Comparison of ENCODE assay signal across 1 cellular context in the genomic region with DNA sequence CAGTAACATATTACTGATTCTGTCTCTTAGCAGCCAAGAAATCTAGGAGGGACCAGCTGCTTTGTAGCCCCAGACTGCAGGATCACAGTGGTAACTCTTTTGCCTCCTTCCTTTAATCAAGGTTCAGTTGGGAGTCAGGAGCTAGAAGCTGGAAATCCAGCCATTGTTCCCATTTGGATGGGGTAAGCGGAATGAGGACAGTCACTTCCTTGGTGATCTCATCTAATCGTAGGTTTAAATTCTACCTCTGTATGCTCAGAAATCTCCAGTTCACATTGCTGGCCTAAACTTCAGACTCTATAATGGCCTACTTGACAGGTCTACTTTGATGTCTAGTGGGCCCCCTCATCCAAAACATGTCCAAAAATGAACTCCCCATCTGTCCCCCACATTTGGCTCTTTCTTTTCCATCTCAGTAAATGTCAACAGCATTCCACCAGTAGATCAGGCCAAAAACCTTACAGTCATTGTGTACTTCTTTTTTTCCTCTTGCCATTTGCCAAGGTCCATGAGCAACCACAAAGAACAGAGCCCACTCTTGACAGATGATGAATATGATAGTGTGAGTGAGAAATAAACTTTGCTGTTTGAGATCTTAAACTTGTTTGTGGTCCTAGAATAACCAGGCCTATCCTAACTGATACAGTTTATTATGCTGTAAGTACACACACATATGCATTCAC.
TF ChIP-seq lines count a peak whose summit lies in the region.

No MANE protein-coding gene starts in this region.

TF ChIP-seq in HEK293, 187 proteins besides CTCF, POLR2A, EP300 and RAD21 (continued from another document):
- TF ChIP-seq, protein P1, sequence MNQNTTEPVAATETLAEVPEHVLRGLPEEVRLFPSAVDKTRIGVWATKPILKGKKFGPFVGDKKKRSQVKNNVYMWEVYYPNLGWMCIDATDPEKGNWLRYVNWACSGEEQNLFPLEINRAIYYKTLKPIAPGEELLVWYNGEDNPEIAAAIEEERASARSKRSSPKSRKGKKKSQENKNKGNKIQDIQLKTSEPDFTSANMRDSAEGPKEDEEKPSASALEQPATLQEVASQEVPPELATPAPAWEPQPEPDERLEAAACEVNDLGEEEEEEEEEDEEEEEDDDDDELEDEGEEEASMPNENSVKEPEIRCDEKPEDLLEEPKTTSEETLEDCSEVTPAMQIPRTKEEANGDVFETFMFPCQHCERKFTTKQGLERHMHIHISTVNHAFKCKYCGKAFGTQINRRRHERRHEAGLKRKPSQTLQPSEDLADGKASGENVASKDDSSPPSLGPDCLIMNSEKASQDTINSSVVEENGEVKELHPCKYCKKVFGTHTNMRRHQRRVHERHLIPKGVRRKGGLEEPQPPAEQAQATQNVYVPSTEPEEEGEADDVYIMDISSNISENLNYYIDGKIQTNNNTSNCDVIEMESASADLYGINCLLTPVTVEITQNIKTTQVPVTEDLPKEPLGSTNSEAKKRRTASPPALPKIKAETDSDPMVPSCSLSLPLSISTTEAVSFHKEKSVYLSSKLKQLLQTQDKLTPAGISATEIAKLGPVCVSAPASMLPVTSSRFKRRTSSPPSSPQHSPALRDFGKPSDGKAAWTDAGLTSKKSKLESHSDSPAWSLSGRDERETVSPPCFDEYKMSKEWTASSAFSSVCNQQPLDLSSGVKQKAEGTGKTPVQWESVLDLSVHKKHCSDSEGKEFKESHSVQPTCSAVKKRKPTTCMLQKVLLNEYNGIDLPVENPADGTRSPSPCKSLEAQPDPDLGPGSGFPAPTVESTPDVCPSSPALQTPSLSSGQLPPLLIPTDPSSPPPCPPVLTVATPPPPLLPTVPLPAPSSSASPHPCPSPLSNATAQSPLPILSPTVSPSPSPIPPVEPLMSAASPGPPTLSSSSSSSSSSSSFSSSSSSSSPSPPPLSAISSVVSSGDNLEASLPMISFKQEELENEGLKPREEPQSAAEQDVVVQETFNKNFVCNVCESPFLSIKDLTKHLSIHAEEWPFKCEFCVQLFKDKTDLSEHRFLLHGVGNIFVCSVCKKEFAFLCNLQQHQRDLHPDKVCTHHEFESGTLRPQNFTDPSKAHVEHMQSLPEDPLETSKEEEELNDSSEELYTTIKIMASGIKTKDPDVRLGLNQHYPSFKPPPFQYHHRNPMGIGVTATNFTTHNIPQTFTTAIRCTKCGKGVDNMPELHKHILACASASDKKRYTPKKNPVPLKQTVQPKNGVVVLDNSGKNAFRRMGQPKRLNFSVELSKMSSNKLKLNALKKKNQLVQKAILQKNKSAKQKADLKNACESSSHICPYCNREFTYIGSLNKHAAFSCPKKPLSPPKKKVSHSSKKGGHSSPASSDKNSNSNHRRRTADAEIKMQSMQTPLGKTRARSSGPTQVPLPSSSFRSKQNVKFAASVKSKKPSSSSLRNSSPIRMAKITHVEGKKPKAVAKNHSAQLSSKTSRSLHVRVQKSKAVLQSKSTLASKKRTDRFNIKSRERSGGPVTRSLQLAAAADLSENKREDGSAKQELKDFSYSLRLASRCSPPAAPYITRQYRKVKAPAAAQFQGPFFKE (tag by site-specific recombination; IDR thresholded peaks at IDR 0.05; ENCODE audit: borderline replicate concordance) = no peak
- TF ChIP-seq, protein P2, sequence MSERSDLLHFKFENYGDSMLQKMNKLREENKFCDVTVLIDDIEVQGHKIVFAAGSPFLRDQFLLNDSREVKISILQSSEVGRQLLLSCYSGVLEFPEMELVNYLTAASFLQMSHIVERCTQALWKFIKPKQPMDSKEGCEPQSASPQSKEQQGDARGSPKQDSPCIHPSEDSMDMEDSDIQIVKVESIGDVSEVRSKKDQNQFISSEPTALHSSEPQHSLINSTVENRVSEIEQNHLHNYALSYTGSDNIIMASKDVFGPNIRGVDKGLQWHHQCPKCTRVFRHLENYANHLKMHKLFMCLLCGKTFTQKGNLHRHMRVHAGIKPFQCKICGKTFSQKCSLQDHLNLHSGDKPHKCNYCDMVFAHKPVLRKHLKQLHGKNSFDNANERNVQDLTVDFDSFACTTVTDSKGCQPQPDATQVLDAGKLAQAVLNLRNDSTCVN (tag by site-specific recombination; optimal IDR thresholded peaks at IDR 0.05) = no peak
